Comparison of ENCODE assay signal across 8 cellular contexts in the genomic region with DNA sequence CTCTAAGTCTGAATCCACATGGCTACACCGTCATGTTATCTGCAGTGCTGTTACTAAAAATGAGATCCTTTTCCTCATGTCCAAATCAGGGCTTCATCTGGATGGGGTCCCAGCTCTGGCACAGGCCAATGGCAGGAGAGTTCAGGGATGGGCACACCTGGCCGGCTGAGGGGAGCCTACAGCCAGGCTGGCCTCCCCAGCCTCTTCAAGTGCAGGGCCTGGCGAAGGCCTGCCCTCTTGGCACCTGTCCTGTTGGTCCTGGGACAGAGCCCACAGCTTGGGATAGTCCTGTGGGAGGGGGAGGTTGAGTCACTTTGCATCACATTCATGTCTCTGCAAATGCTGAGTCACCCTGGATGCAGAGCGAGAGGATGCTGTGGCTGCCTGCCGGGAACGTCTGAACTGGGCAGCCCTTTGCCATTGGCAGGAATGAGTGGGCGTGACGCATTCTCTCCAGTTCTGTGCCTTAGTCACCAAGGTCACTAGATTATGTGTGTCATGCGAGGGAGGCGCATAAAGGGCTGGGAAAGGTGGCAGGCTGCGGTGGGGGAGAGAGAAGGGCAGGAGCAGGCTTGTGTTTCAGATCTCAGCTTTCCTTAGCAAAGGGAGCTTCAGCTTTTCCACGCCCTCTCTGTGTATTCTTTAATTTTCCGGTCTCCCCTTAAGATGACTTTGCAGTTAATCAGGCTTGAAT.
DNase-seq lines count a peak whose midpoint lies in the region; ATAC-seq and TF ChIP-seq lines count a peak whose summit lies in the region.

No MANE protein-coding gene starts in this region.

- ATAC-seq in GM18907 (IDR thresholded peaks at IDR 0.05; ENCODE audit: unreplicated experiment), result no peak
- no peak for ATAC-seq in GM19324 (IDR thresholded peaks at IDR 0.05; ENCODE audit: low FRiP score, unreplicated experiment)

- TF ChIP-seq CTCF in cardiac fibroblast (IDR thresholded peaks at IDR 0.05; ENCODE audit: low read depth, low read length) (no peak), kidney epithelial cell (IDR thresholded peaks at IDR 0.05; ENCODE audit: insufficient read depth, low read length, poor library complexity, severe bottlenecking) (no peak)

- in situ Hi-C loops in G401 (cut with HindIII; ENCODE audit: low sequenced_read_pairs), result no loop called here

- DNase-seq in G401 (ENCODE audit: low spot score) (peak; percentile 74), NCI-H2227 (lab: John Stamatoyannopoulos, UW; ENCODE audit: unreplicated experiment) (peak; percentile 47), cardiac fibroblast (ENCODE audit: low read depth in 2 of 2) (peak; percentile 99 to 100), kidney epithelial cell (ENCODE audit: low read depth) (peak; percentile 100), NOMO-1 (lab: John Stamatoyannopoulos, UW; ENCODE audit: unreplicated experiment in 2 of 2) (no peak)
- DNase-seq in stimulated activated CD4-positive, alpha-beta T cell treated with anti-CD3 and anti-CD28 coated beads, Interleukin-15, amount 100 ng/mL, for 48 hours (ENCODE audit: low read depth in 2 of 2), result peak; percentile 11 to 22

- H3K4me3 ChIP-seq in cardiac fibroblast (replicated peaks in 1 of 2; ENCODE audit: low read depth in 2 of 2, low read length in 2 of 2) (no peak overlapping the region), kidney epithelial cell (ENCODE audit: low read depth, low read length) (no peak overlapping the region)

- no peaks in the 10 kb centered on the region for H3K27me3 ChIP-seq in kidney epithelial cell (ENCODE audit: control insufficient read depth, insufficient read depth, low read length)

- no peaks in the 10 kb centered on the region for H3K36me3 ChIP-seq in kidney epithelial cell (ENCODE audit: control insufficient read depth, insufficient read depth, low read length)

Comparison
In these comparisons a context has a peak if more than half of its experiments do, and no peak if none do; other contexts are left out.
1. DNase-seq: peak in G401 (single experiment), NCI-H2227 (single experiment), cardiac fibroblast (2 of 2), kidney epithelial cell (single experiment) and stimulated activated CD4-positive, alpha-beta T cell treated with anti-CD3 and anti-CD28 coated beads, Interleukin-15, amount 100 ng/mL, for 48 hours (2 of 2); none in NOMO-1 (0 of 2).